ENCODE assay signal across 19 cellular contexts in genomic region chr7:49639808-49640207, GRCh38.
"Had no signal": no experiment of that assay in that cellular context is flagged by ENCODE, and none has a peak within 500 bp of the region (broad histone marks: within the 10 kb centered on the region; RNA-seq: fewer than 3 reads in every experiment).

No MANE protein-coding gene starts in this region.

- H3K4me1 Mint-ChIP-seq: naive B cell had no signal

- H3K4me3 ChIP-seq: heart left ventricle, pancreas, suprapubic skin, thyroid gland, upper lobe of left lung, uterus had no signal

- H3K27ac ChIP-seq: heart left ventricle, pancreas, suprapubic skin, thyroid gland, upper lobe of left lung, uterus had no signal

- ATAC-seq: esophagus mucosa, pancreas had no signal

- H3K27me3 Mint-ChIP-seq: progenitor cell of endocrine pancreas had no signal

- H3K4me3 Mint-ChIP-seq: naive B cell, nephron had no signal

- DNase-seq: effector memory CD4-positive, alpha-beta T cell; heart left ventricle; hypothalamus; kidney glomerular epithelial cell; mesendoderm; naive B cell; occipital lobe; pancreas; right cardiac atrium; small intestine; stimulated activated CD4-positive, alpha-beta T cell treated with anti-CD3 and anti-CD28 coated beads, Interleukin-12 subunit alpha, Interleukin-12 subunit beta, amount 100 ng/mL, for 4 hours; stimulated activated naive CD4-positive, alpha-beta T cell; thyroid gland; upper lobe of left lung; uterus had no signal

- H3K36me3 Mint-ChIP-seq: naive B cell had no signal

- H3K9me3 Mint-ChIP-seq: nephron had no signal

- H3K27ac Mint-ChIP-seq: naive B cell, nephron, progenitor cell of endocrine pancreas had no signal
